24 cellular contexts compared by ENCODE assay signal in the genomic region with DNA sequence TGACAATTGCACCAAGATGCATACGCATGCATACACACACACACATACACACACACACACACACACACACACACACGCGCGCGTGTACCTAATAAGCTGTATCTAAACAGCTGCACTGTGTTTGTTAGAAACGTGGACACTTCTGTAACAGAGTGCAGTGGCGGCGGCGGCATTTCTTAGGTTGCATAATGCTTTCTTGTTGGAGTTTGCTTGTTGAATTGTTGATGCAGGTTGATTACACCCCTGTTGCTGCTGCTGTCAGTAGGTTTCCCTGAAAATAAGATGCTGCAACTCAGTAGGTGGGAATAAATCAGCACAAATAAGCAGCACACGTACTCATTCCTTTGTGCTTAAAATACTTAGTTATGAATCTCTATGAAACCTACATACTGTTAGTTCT.
"Had no signal": no experiment of that assay in that cellular context is flagged by ENCODE, and none has a peak within 500 bp of the region (broad histone marks: within the 10 kb centered on the region; RNA-seq: fewer than 3 reads in every experiment).

No MANE protein-coding gene starts in this region.

- H3K36me3 ChIP-seq: colonic mucosa, esophagus muscularis mucosa, esophagus squamous epithelium, gastrocnemius medialis, gastroesophageal sphincter, heart left ventricle, heart right ventricle had no signal

- ATAC-seq: effector memory CD8-positive, alpha-beta T cell; esophagus mucosa; foreskin keratinocyte; gastrocnemius medialis; gastroesophageal sphincter; heart left ventricle; heart right ventricle had no signal

- H3K27me3 ChIP-seq: colonic mucosa, dorsolateral prefrontal cortex, esophagus muscularis mucosa, esophagus squamous epithelium, foreskin keratinocyte, gastrocnemius medialis, gastroesophageal sphincter, heart left ventricle, heart right ventricle had no signal

- DNase-seq: colonic mucosa; cortex of kidney; dermis blood vessel endothelial cell; dorsolateral prefrontal cortex; effector CD4-positive, alpha-beta T cell; effector CD8-positive, alpha-beta T cell; effector memory CD4-positive, alpha-beta T cell; effector memory CD8-positive, alpha-beta T cell; endodermal cell; erythroblast; esophagus squamous epithelium; foreskin fibroblast; foreskin keratinocyte; foreskin melanocyte; gastrocnemius medialis; glutamatergic neuron; head of caudate nucleus; heart left ventricle; heart right ventricle had no signal

- H3K9me3 ChIP-seq: colonic mucosa, esophagus squamous epithelium, gastrocnemius medialis, gastroesophageal sphincter, heart left ventricle had no signal

- H3K27ac ChIP-seq: colonic mucosa, coronary artery, dorsolateral prefrontal cortex, epithelial cell of prostate, esophagus muscularis mucosa, esophagus squamous epithelium, foreskin keratinocyte, gastrocnemius medialis, gastroesophageal sphincter, heart left ventricle, heart right ventricle had no signal

- H3K4me3 ChIP-seq: colonic mucosa, coronary artery, dorsolateral prefrontal cortex, esophagus muscularis mucosa, esophagus squamous epithelium, gastrocnemius medialis, gastroesophageal sphincter, heart left ventricle, heart right ventricle had no signal
